In the genomic region with DNA sequence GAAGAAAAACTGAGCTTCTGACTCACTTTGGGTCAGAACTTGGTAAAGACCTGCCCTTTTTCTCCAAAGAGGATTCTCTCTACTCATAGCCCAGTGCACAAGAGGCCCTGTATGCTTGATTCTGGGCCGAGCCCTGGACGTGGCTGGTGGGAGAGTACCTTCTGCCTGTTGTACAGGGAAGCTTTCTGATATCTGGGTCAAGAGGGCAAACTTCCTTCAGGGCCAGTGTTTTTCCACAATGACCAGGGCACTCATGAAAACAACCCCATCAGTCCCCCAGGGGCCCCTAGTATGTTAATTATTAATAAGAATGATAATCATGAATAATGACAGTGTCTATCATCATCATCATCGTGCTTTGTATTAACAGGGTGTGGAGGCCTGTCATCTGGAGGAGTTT, we compare ENCODE assay signal across 7 cellular contexts.
"Had no signal": no experiment of that assay in that cellular context is flagged by ENCODE, and none has a peak within 500 bp of the region (broad histone marks: within the 10 kb centered on the region; RNA-seq: fewer than 3 reads in every experiment).

No MANE protein-coding gene starts in this region.

- H2AFZ ChIP-seq: GM23248 had no signal

- DNase-seq: GM23248, GOT3, H7, HFFc6, KBM-7 had no signal

- H3K4me3 ChIP-seq: GM23248, HAP-1 had no signal

- H3K36me3 Mint-ChIP-seq: IgD-negative memory B cell had no signal

- H3K36me3 ChIP-seq: HAP-1 had no signal

- H3K27ac ChIP-seq: GM23248 had no signal

- H3K4me1 ChIP-seq: HAP-1 had no signal

- H3K4me3 Mint-ChIP-seq: HFFc6, IgD-negative memory B cell had no signal

- H3K27ac Mint-ChIP-seq: HFFc6, IgD-negative memory B cell had no signal

- H3K9ac ChIP-seq: GM23248 had no signal

- H3K9me3 Mint-ChIP-seq: HFFc6 had no signal

- H3K9me3 ChIP-seq: HAP-1 had no signal

- H3K4me1 Mint-ChIP-seq: IgD-negative memory B cell had no signal
